ENCODE assay signal across 20 cellular contexts in genomic region chr12:49887536-49888401, GRCh38. TPM values are rescaled to one million over a fixed set of nuclear protein-coding genes. Genes with fewer than 3 reads are reported as not detected.
DNase-seq lines count a peak whose midpoint lies in the region; ATAC-seq and TF ChIP-seq lines count a peak whose summit lies in the region.
"Had no signal": no experiment of that assay in that cellular context is flagged by ENCODE, and none has a peak within 500 bp of the region (broad histone marks: within the 10 kb centered on the region; RNA-seq: fewer than 3 reads in every experiment).

No MANE protein-coding gene starts in this region.

- POLR2A ChIA-PET in A673 (lab: Charles Lee; ENCODE audit: low non-redundant PET): no interaction called here

- H3K9me3 ChIP-seq in colonic mucosa (no peaks in the 10 kb centered on the region), neural progenitor cell (ENCODE audit: low read depth) (no peaks in the 10 kb centered on the region), A673 (ENCODE audit: low read depth, low read length, poor library complexity, severe bottlenecking) (no peaks in the 10 kb centered on the region), adrenal gland (replicated peaks in 1 of 3) (no peaks in the 10 kb centered on the region)
- H3K9me3 ChIP-seq: body of pancreas, right lobe of liver, testis had no signal

- no peak for TF ChIP-seq POLR2A in adrenal gland (IDR thresholded peaks at IDR 0.05)

- H3K36me3 ChIP-seq in colonic mucosa: no peaks in the 10 kb centered on the region
- no peaks in the 10 kb centered on the region for H3K36me3 ChIP-seq in neural progenitor cell
- H3K36me3 ChIP-seq in A673 (ENCODE audit: insufficient read depth, low read length, poor library complexity, severe bottlenecking): no peaks in the 10 kb centered on the region
- no peaks in the 10 kb centered on the region for H3K36me3 ChIP-seq in adrenal gland (replicated peaks in 1 of 2)
- H3K36me3 ChIP-seq: right lobe of liver, WERI-Rb-1 had no signal

- no peaks in the 10 kb centered on the region for H3K36me3 Mint-ChIP-seq in neural progenitor cell
- no peaks in the 10 kb centered on the region for H3K36me3 Mint-ChIP-seq in activated naive CD4-positive, alpha-beta T cell treated with anti-CD3 and anti-CD28 coated beads for 36 hours (ENCODE audit: low read depth)

- no peaks in the 10 kb centered on the region for H3K9me3 Mint-ChIP-seq in neural progenitor cell
- no peaks in the 10 kb centered on the region for H3K9me3 Mint-ChIP-seq in activated naive CD4-positive, alpha-beta T cell treated with anti-CD3 and anti-CD28 coated beads for 36 hours
- H3K9me3 Mint-ChIP-seq: activated CD4-positive, alpha-beta T cell treated with anti-CD3 and anti-CD28 coated beads, Interleukin-2, amount 10 ng/mL, durations not matched to agents 24 days and 14 days; activated T-cell treated with anti-CD3 and anti-CD28 coated beads, Interleukin-2, amount 50 U/mL, for 24 hours; nephron; T-helper 2 cell treated with Interferon-gamma antibody and Interleukin-4, amounts not matched to agents 5 μg/mL and 100 μg/mL, for 36 hours had no signal

- H3K27ac ChIP-seq in C4-2B (peak overlapping the region; percentile 6; the same call in 1 of the 2 replicates), colonic mucosa (no peak overlapping the region), neural progenitor cell (no peak overlapping the region), A673 (ENCODE audit: low read depth, low read length, poor library complexity, severe bottlenecking) (no peak overlapping the region), adrenal gland (no peak overlapping the region)
- H3K27ac ChIP-seq: right lobe of liver, testis, WERI-Rb-1 had no signal

- intact Hi-C loops in colonic mucosa (cut with DNase I): no loop called here
- intact Hi-C loops in A673 (cut with micrococcal nuclease; ENCODE audit: unreplicated experiment): no loop called here
- intact Hi-C loops in adrenal gland (cut with DNase I): no loop called here
- intact Hi-C loops in activated naive CD4-positive, alpha-beta T cell treated with anti-CD3 and anti-CD28 coated beads for 36 hours (cut with micrococcal nuclease): no loop called here

- WGBS in adrenal gland, 4 donors: 79 to 88% (median 85%) methylated on average over 11 to 15 of the region's 15 CpGs

- no peak overlapping the region for H3K9ac ChIP-seq in colonic mucosa (ENCODE audit: low read depth in 2 of 2, low read length in 2 of 2)
- H3K9ac ChIP-seq in neural progenitor cell: no peak overlapping the region

- ATAC-seq in GM19455 (IDR thresholded peaks at IDR 0.05; ENCODE audit: unreplicated experiment): no peak
- ATAC-seq: right lobe of liver had no signal

- TF ChIP-seq CTCF in C4-2B (conservative IDR thresholded peaks at IDR 0.05) (no peak), colonic mucosa (IDR thresholded peaks at IDR 0.05) (no peak), neural progenitor cell (IDR thresholded peaks at IDR 0.05) (no peak), A673 (conservative IDR thresholded peaks at IDR 0.05; ENCODE audit: low read depth, low read length) (no peak), adrenal gland (IDR thresholded peaks at IDR 0.05) (no peak)

- H4K20me1 ChIP-seq in neural progenitor cell (ENCODE audit: low read depth): no peaks in the 10 kb centered on the region

- H3K79me2 ChIP-seq in neural progenitor cell (ENCODE audit: low read depth): no peaks in the 10 kb centered on the region

- no peaks in the 10 kb centered on the region for H3K27me3 ChIP-seq in colonic mucosa
- no peaks in the 10 kb centered on the region for H3K27me3 ChIP-seq in neural progenitor cell
- H3K27me3 ChIP-seq in A673 (replicated peaks; ENCODE audit: insufficient read depth, low read depth, low read length, poor library complexity): no peaks in the 10 kb centered on the region
- H3K27me3 ChIP-seq in adrenal gland: no peaks in the 10 kb centered on the region
- H3K27me3 ChIP-seq: body of pancreas, right lobe of liver, testis had no signal

- peak overlapping the region; percentile 89 for H3K27ac Mint-ChIP-seq in neural progenitor cell
- no peak overlapping the region for H3K27ac Mint-ChIP-seq in activated naive CD4-positive, alpha-beta T cell treated with anti-CD3 and anti-CD28 coated beads for 36 hours
- H3K27ac Mint-ChIP-seq: activated CD4-positive, alpha-beta T cell treated with anti-CD3 and anti-CD28 coated beads, Interleukin-2, amount 10 ng/mL, durations not matched to agents 24 days and 14 days; activated T-cell treated with anti-CD3 and anti-CD28 coated beads, Interleukin-2, amount 50 U/mL, for 24 hours; nephron; T-helper 2 cell treated with Interferon-gamma antibody and Interleukin-4, amounts not matched to agents 5 μg/mL and 100 μg/mL, for 36 hours had no signal

- peaks cover 13% of the 10 kb centered on the region for H3K27me3 Mint-ChIP-seq in neural progenitor cell (ENCODE audit: insufficient read depth, low read depth)
- no peaks in the 10 kb centered on the region for H3K27me3 Mint-ChIP-seq in activated naive CD4-positive, alpha-beta T cell treated with anti-CD3 and anti-CD28 coated beads for 36 hours (ENCODE audit: low read depth)

- peak overlapping the region; percentile 31 for H3K4me2 ChIP-seq in neural progenitor cell

- no TSS peak for BruUV-seq in A673 (replicated peaks; lab: Mats Ljungman, UMichigan)

- H3K4me3 ChIP-seq in colonic mucosa: no peak overlapping the region
- H3K4me3 ChIP-seq in neural progenitor cell: no peak overlapping the region
- H3K4me3 ChIP-seq in A673 (ENCODE audit: low read depth, low read length, poor library complexity, severe bottlenecking): no peak overlapping the region
- no peak overlapping the region for H3K4me3 ChIP-seq in adrenal gland
- H3K4me3 ChIP-seq: body of pancreas, right lobe of liver, testis had no signal

- DNase-seq in NCI-H2029 treated with DMSO at 0.1 percent for 48 hours (lab: John Stamatoyannopoulos, UW): peak; percentile 28
- DNase-seq in colonic mucosa: peak; percentile 48
- no peak for DNase-seq in neural progenitor cell (ENCODE audit: low spot score)
- DNase-seq in A673 (ENCODE audit: low spot score): no peak
- no peak for DNase-seq in adrenal gland
- DNase-seq in activated naive CD4-positive, alpha-beta T cell treated with anti-CD3 and anti-CD28 coated beads for 36 hours: no peak
- DNase-seq: activated CD4-positive, alpha-beta T cell treated with anti-CD3 and anti-CD28 coated beads, Interleukin-2, amount 10 ng/mL, durations not matched to agents 24 days and 14 days; activated T-cell treated with anti-CD3 and anti-CD28 coated beads, Interleukin-2, amount 50 U/mL, for 24 hours; EL; NCI-H1930; Right ventricle myocardium superior; stimulated activated naive CD4-positive, alpha-beta T cell; testis; WERI-Rb-1 had no signal

- H3K4me1 Mint-ChIP-seq in neural progenitor cell: peaks cover 38% of the 10 kb centered on the region
- no peaks in the 10 kb centered on the region for H3K4me1 Mint-ChIP-seq in activated naive CD4-positive, alpha-beta T cell treated with anti-CD3 and anti-CD28 coated beads for 36 hours (ENCODE audit: low read depth)
- H3K4me1 Mint-ChIP-seq: activated CD4-positive, alpha-beta T cell treated with anti-CD3 and anti-CD28 coated beads, Interleukin-2, amount 10 ng/mL, durations not matched to agents 24 days and 14 days had no signal

- CTCF ChIA-PET in A673 (lab: Charles Lee): no interaction called here
- CTCF ChIA-PET in activated naive CD4-positive, alpha-beta T cell treated with anti-CD3 and anti-CD28 coated beads for 36 hours (lab: Charles Lee): interaction anchor here (1.0 to 1.6 kb wide), 2 partner anchors 22 to 58 kb away, joined by 3 to 6 read pairs; no protein-coding TSS in a partner anchor

- H3K4me3 Mint-ChIP-seq in neural progenitor cell: no peak overlapping the region
- no peak overlapping the region for H3K4me3 Mint-ChIP-seq in activated naive CD4-positive, alpha-beta T cell treated with anti-CD3 and anti-CD28 coated beads for 36 hours
- H3K4me3 Mint-ChIP-seq: activated CD4-positive, alpha-beta T cell treated with anti-CD3 and anti-CD28 coated beads, Interleukin-2, amount 10 ng/mL, durations not matched to agents 24 days and 14 days; activated T-cell treated with anti-CD3 and anti-CD28 coated beads, Interleukin-2, amount 50 U/mL, for 24 hours; nephron; T-helper 2 cell treated with Interferon-gamma antibody and Interleukin-4, amounts not matched to agents 5 μg/mL and 100 μg/mL, for 36 hours had no signal

- H3K4me1 ChIP-seq in colonic mucosa (peaks cover 12% of the 10 kb centered on the region), neural progenitor cell (peaks cover 37% of the 10 kb centered on the region), A673 (ENCODE audit: insufficient read depth, low read length, poor library complexity, severe bottlenecking) (peaks cover under 1% of the 10 kb centered on the region), adrenal gland (replicated peaks in 1 of 2) (no peaks in the 10 kb centered on the region)
- H3K4me1 ChIP-seq: right lobe of liver, testis had no signal

- no peak overlapping the region for H2AFZ ChIP-seq in neural progenitor cell (replicated peaks)

- H3F3A ChIP-seq in neural progenitor cell (ENCODE audit: low read depth): peaks cover 15% of the 10 kb centered on the region

RNA-seq across cellular contexts. Expression of gene FAIM2, which starts 15.9 kb away (rescaled TPM):
- 1 to 10 TPM; 2.8 to 3.6 TPM for total RNA-seq in colonic mucosa
- total RNA-seq in neural progenitor cell (ENCODE audit: low replicate concordance): 0.39 and 1.2 TPM in 2 replicates
- total RNA-seq in A673 (2021): 0.11 TPM in 1 of 2 replicates, not detected in the other
- 10 to 100 TPM in 3 of 8 donors, 1 to 10 TPM in 4, under 1 TPM in 1; 0.35 to 46.1 (median 3.6) TPM for total RNA-seq in adrenal gland
- 10 to 100 TPM; 13.4 to 50.8 (median 45.9) TPM for polyA plus RNA-seq in adrenal gland
- under 1 TPM; 0.17 to 0.42 TPM for total RNA-seq in activated naive CD4-positive, alpha-beta T cell treated with anti-CD3 and anti-CD28 coated beads for 36 hours

RNA-seq across cellular contexts. Expression of gene BCDIN3D, which starts 44.9 kb away (rescaled TPM):
- total RNA-seq in colonic mucosa (1 to 10 TPM; 3.3 to 3.7 TPM), neural progenitor cell (ENCODE audit: low replicate concordance) (3.8 and 5.3 TPM in 2 replicates), A673 (2021) (5.7 and 6.4 TPM in 2 replicates), adrenal gland (1 to 10 TPM; 1.9 to 8.9 (median 4.8) TPM)
- polyA plus RNA-seq in adrenal gland: 1 to 10 TPM; 2.4 to 8.1 (median 3.4) TPM
- total RNA-seq in activated naive CD4-positive, alpha-beta T cell treated with anti-CD3 and anti-CD28 coated beads for 36 hours: 1 to 10 TPM; 2.4 to 4.1 TPM

RNA-seq across cellular contexts. Expression of gene NCKAP5L, which starts 59.6 kb away (rescaled TPM):
- 1 to 10 TPM; 2.4 to 4.1 TPM for total RNA-seq in colonic mucosa
- 5.6 and 19.0 TPM in 2 replicates for total RNA-seq in neural progenitor cell (ENCODE audit: low replicate concordance)
- 28.2 and 29.0 TPM in 2 replicates for total RNA-seq in A673 (2021)
- 10 to 100 TPM; 22.9 to 58.2 (median 40.7) TPM for total RNA-seq in adrenal gland
- polyA plus RNA-seq in adrenal gland: 100 to 1,000 TPM in 1 of 3 donors, 10 to 100 TPM in 1, 1 to 10 TPM in 1; 5.5 to 143 (median 38.2) TPM
- 1 to 10 TPM; 2.8 TPM for total RNA-seq in activated naive CD4-positive, alpha-beta T cell treated with anti-CD3 and anti-CD28 coated beads for 36 hours

Comparison
In these comparisons a context has a peak if more than half of its experiments do, and no peak if none do; other contexts are left out.
1. DNase-seq: peak in NCI-H2029 treated with DMSO at 0.1 percent for 48 hours (single experiment) and colonic mucosa (single experiment); none in neural progenitor cell (single experiment), A673 (single experiment), adrenal gland (0 of 7) and activated naive CD4-positive, alpha-beta T cell treated with anti-CD3 and anti-CD28 coated beads for 36 hours (single experiment).